Comparison of ENCODE assay signal across 25 cellular contexts in genomic region chr6:38137609-38138008, GRCh38.
A peak's percentile ranks its signal among the peaks of the same experiment; 100 is the strongest.
DNase-seq lines count a peak whose midpoint lies in the region; ATAC-seq and TF ChIP-seq lines count a peak whose summit lies in the region.
"Had no signal": no experiment of that assay in that cellular context is flagged by ENCODE, and none has a peak within 500 bp of the region (broad histone marks: within the 10 kb centered on the region; RNA-seq: fewer than 3 reads in every experiment).

No MANE protein-coding gene starts in this region.

- peak; percentile 22 for DNase-seq in DMS153 (lab: John Stamatoyannopoulos, UW)
- no peak for DNase-seq in DMS153 treated with DMSO at 0.1 percent for 48 hours (lab: John Stamatoyannopoulos, UW; ENCODE audit: unreplicated experiment)
- DNase-seq in progenitor cell of endocrine pancreas (ENCODE audit: low spot score, unreplicated experiment) = no peak
- DNase-seq in activated naive CD8-positive, alpha-beta T cell treated with anti-CD3 and anti-CD28 coated beads for 36 hours = no peak
- no peak for DNase-seq in anterior cingulate cortex (lab: John Stamatoyannopoulos, UW)
- DNase-seq: activated B cell treated with CpG ODN at 0.5 μM for 24 hours; adrenal gland; central memory CD4-positive, alpha-beta T cell; DMS53; GOT3; Karpas-422; natural killer cell; NCI-H1105; NCI-H345; Right ventricle myocardium superior; stimulated activated CD4-positive, alpha-beta T cell treated with anti-CD3 and anti-CD28 coated beads, Interleukin-12 subunit alpha, Interleukin-12 subunit beta, amount 100 ng/mL, for 4 hours; T-helper 17 cell; thyroid gland had no signal

- H3K4me1 Mint-ChIP-seq in progenitor cell of endocrine pancreas (ENCODE audit: low read depth) = peaks cover 21% of the 10 kb centered on the region
- H3K4me1 Mint-ChIP-seq in activated naive CD8-positive, alpha-beta T cell treated with anti-CD3 and anti-CD28 coated beads for 36 hours = peaks cover 13% of the 10 kb centered on the region
- H3K4me1 Mint-ChIP-seq: activated B cell treated with CpG ODN at 0.5 μM for 24 hours had no signal

- peak overlapping the region; percentile 26 for H3K9ac ChIP-seq in iPS-18a (ENCODE audit: low read length)
- H3K9ac ChIP-seq: BLaER1 had no signal

- H3K27ac ChIP-seq in VCaP (peak overlapping the region; percentile 13; the same call in 1 of the 2 replicates), iPS-18a (ENCODE audit: low read length) (no peak overlapping the region)
- H3K27ac ChIP-seq: 22Rv1, adrenal gland, BLaER1, thyroid gland had no signal

- no peaks in the 10 kb centered on the region for H3K36me3 ChIP-seq in iPS-18a (ENCODE audit: control insufficient read depth, low read depth, low read length)
- H3K36me3 ChIP-seq: adrenal gland, thyroid gland had no signal

- H3K9me3 Mint-ChIP-seq in progenitor cell of endocrine pancreas (ENCODE audit: low read depth) = no peaks in the 10 kb centered on the region
- H3K9me3 Mint-ChIP-seq in activated naive CD8-positive, alpha-beta T cell treated with anti-CD3 and anti-CD28 coated beads for 36 hours = no peaks in the 10 kb centered on the region
- H3K9me3 Mint-ChIP-seq: activated B cell treated with CpG ODN at 0.5 μM for 24 hours; natural killer cell; stimulated activated memory B cell treated with anti-CD40 and anti-IgM and Interleukin-4, amounts not matched to agents 10 μg/mL and 1 μg/mL and 100 μg/mL, for 72 hours had no signal

- no peaks in the 10 kb centered on the region for H3K27me3 Mint-ChIP-seq in progenitor cell of endocrine pancreas
- H3K27me3 Mint-ChIP-seq in activated naive CD8-positive, alpha-beta T cell treated with anti-CD3 and anti-CD28 coated beads for 36 hours = no peaks in the 10 kb centered on the region
- H3K27me3 Mint-ChIP-seq: activated B cell treated with CpG ODN at 0.5 μM for 24 hours; stimulated activated memory B cell treated with anti-CD40 and anti-IgM and Interleukin-4, amounts not matched to agents 10 μg/mL and 1 μg/mL and 100 μg/mL, for 72 hours; T-helper 17 cell had no signal

- no peak overlapping the region for H3K4me3 Mint-ChIP-seq in progenitor cell of endocrine pancreas (ENCODE audit: low read depth)
- no peak overlapping the region for H3K4me3 Mint-ChIP-seq in activated naive CD8-positive, alpha-beta T cell treated with anti-CD3 and anti-CD28 coated beads for 36 hours
- H3K4me3 Mint-ChIP-seq: activated B cell treated with CpG ODN at 0.5 μM for 24 hours; natural killer cell; stimulated activated memory B cell treated with anti-CD40 and anti-IgM and Interleukin-4, amounts not matched to agents 10 μg/mL and 1 μg/mL and 100 μg/mL, for 72 hours; T-helper 17 cell had no signal

- H3K4me1 ChIP-seq in iPS-18a (ENCODE audit: control insufficient read depth, low read depth, low read length) = peaks cover 24% of the 10 kb centered on the region
- H3K4me1 ChIP-seq: adrenal gland had no signal

- no peak for TF ChIP-seq CTCF in VCaP (conservative IDR thresholded peaks at IDR 0.05)
- no peak for TF ChIP-seq CTCF in progenitor cell of endocrine pancreas (IDR thresholded peaks at IDR 0.05; ENCODE audit: unreplicated experiment)

- peak overlapping the region; percentile 62 for H3K27ac Mint-ChIP-seq in progenitor cell of endocrine pancreas
- no peak overlapping the region for H3K27ac Mint-ChIP-seq in activated naive CD8-positive, alpha-beta T cell treated with anti-CD3 and anti-CD28 coated beads for 36 hours
- H3K27ac Mint-ChIP-seq: activated B cell treated with CpG ODN at 0.5 μM for 24 hours; stimulated activated memory B cell treated with anti-CD40 and anti-IgM and Interleukin-4, amounts not matched to agents 10 μg/mL and 1 μg/mL and 100 μg/mL, for 72 hours; T-helper 17 cell had no signal

- peaks cover 15% of the 10 kb centered on the region for H3K36me3 Mint-ChIP-seq in progenitor cell of endocrine pancreas (ENCODE audit: insufficient read depth)
- peaks cover 10% of the 10 kb centered on the region for H3K36me3 Mint-ChIP-seq in activated naive CD8-positive, alpha-beta T cell treated with anti-CD3 and anti-CD28 coated beads for 36 hours
- H3K36me3 Mint-ChIP-seq: natural killer cell had no signal

- H3K4me3 ChIP-seq in iPS-18a (ENCODE audit: low read length) = peak overlapping the region; percentile 18
- H3K4me3 ChIP-seq: adrenal gland, BLaER1, lung, thyroid gland had no signal

- H3K9me3 ChIP-seq in iPS-18a (ENCODE audit: control insufficient read depth, low read depth, low read length) = no peaks in the 10 kb centered on the region
- H3K9me3 ChIP-seq: adrenal gland, BLaER1, thyroid gland had no signal

- H3K27me3 ChIP-seq in iPS-18a (ENCODE audit: control insufficient read depth, insufficient read depth, low read length) = no peaks in the 10 kb centered on the region
- H3K27me3 ChIP-seq: adrenal gland, BLaER1, thyroid gland had no signal

- ATAC-seq in GM21825 (IDR thresholded peaks at IDR 0.05; ENCODE audit: unreplicated experiment) = no peak
- ATAC-seq: natural killer cell; stimulated activated memory B cell treated with anti-CD40 and anti-IgM and Interleukin-4, amounts not matched to agents 10 μg/mL and 1 μg/mL and 100 μg/mL, for 72 hours; T-helper 17 cell had no signal
